1 cellular context compared by ENCODE assay signal in genomic region chr1:160085686-160086089, GRCh38.
TF ChIP-seq lines count a peak whose summit lies in the region.

No MANE protein-coding gene starts in this region.

TF ChIP-seq in neural cell, 6 proteins besides CTCF, POLR2A, EP300 and RAD21:
- TF ChIP-seq SMC3 (conservative IDR thresholded peaks at IDR 0.05; ENCODE audit: poor library complexity) (peak; percentile 67), POLR2AphosphoS5 (IDR thresholded peaks at IDR 0.05) (no peak)
